ENCODE assay signal across 22 cellular contexts in the genomic region with DNA sequence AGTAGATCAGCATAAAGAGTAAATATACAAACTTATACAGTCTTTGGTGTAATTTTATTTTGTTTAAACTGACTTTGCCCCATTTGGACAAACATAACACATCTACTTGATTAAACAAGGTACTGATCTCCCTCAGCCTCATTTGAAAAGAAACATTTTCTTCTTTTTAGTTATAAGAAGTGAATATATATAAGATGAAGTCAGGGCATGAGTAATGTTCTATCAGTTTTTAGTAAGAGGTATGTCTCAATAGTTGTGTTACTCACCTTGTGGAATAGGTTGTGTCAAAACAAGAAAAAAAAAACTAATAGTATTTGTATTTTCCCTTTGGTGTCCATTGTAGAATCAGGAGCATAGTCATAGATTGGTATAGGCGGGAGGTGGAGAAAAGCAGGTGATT.
A peak's percentile ranks its signal among the peaks of the same experiment; 100 is the strongest.
DNase-seq lines count a peak whose midpoint lies in the region; ATAC-seq, FAIRE-seq and TF ChIP-seq lines count a peak whose summit lies in the region.
"Had no signal": no experiment of that assay in that cellular context is flagged by ENCODE, and none has a peak within 500 bp of the region (broad histone marks: within the 10 kb centered on the region; RNA-seq: fewer than 3 reads in every experiment).

No MANE protein-coding gene starts in this region.

- H3K9ac ChIP-seq in IMR-90 (ENCODE audit: low read depth, low read length) (no peak overlapping the region), keratinocyte (ENCODE audit: control insufficient read depth, extremely low read depth, insufficient read depth, low read length) (no peak overlapping the region), MM.1S (ENCODE audit: low read length) (no peak overlapping the region)

- no peak overlapping the region for H3K14ac ChIP-seq in IMR-90 (replicated peaks; ENCODE audit: low read depth, low read length)

- CTCF ChIA-PET in IMR-90 (lab: Yijun Ruan, JAX), result no interaction called here

- ATAC-seq in IMR-90 (ENCODE audit: low read depth) (no peak), HG02981 (IDR thresholded peaks at IDR 0.05; ENCODE audit: unreplicated experiment) (no peak), body of pancreas (no peak)

- H2AK9ac ChIP-seq in IMR-90 (replicated peaks; ENCODE audit: low read depth, low read length, poor library complexity), result no peak overlapping the region

- H4K20me1 ChIP-seq in IMR-90 (ENCODE audit: insufficient read depth, low read length) (no peaks in the 10 kb centered on the region), keratinocyte (ENCODE audit: control insufficient read depth, extremely low read depth, insufficient read depth, low read length) (no peaks in the 10 kb centered on the region), MM.1S (ENCODE audit: insufficient read depth, low read length) (no peaks in the 10 kb centered on the region)

- no peak overlapping the region for H2BK20ac ChIP-seq in IMR-90 (ENCODE audit: low read depth, low read length)

- intact Hi-C loops in IMR-90 (cut with micrococcal nuclease) (no loop called here), body of pancreas (cut with DNase I) (no loop called here)

- no peaks in the 10 kb centered on the region for H3F3A ChIP-seq in MM.1S (ENCODE audit: insufficient read depth, low read length)

- H3K9me2 ChIP-seq in MM.1S (replicated peaks; ENCODE audit: insufficient read depth, low read length), result no peaks in the 10 kb centered on the region

- no peak overlapping the region for H4K8ac ChIP-seq in IMR-90 (ENCODE audit: low read depth in 2 of 2, low read length in 2 of 2)

- H3K79me2 ChIP-seq in keratinocyte (ENCODE audit: control insufficient read depth, insufficient read depth, low read length) (no peaks in the 10 kb centered on the region), MM.1S (ENCODE audit: low read length) (no peaks in the 10 kb centered on the region)

- H3K9me1 ChIP-seq in IMR-90 (ENCODE audit: insufficient read depth, low read length) (no peaks in the 10 kb centered on the region), keratinocyte (ENCODE audit: control insufficient read depth, extremely low read depth, insufficient read depth, low read length) (no peaks in the 10 kb centered on the region)

- peak; percentile 50 for DNase-seq in ELR (ENCODE audit: low read depth)
- DNase-seq in IMR-90, result peak; percentile 18
- DNase-seq in bronchial epithelial cell (ENCODE audit: low read depth), result peak; percentile 81
- no peak for DNase-seq in keratinocyte (ENCODE audit: low read depth, low spot score)
- DNase-seq in H7, result no peak
- DNase-seq in MM.1S, result no peak
- no peak for DNase-seq in body of pancreas
- DNase-seq: AML-193, HFFc6, KBM-7, MV-4-11, NCI-H1694 treated with DMSO at 0.1 percent for 48 hours, NCI-H510A, NCI-H774, OCI-M1, RPMI8226 had no signal

- H3K4me2 ChIP-seq in IMR-90 (ENCODE audit: low read depth, low read length), result no peak overlapping the region
- H3K4me2 ChIP-seq in keratinocyte (ENCODE audit: control insufficient read depth, extremely low read depth, insufficient read depth, low read depth, low read length), result no peak overlapping the region
- no peak overlapping the region for H3K4me2 ChIP-seq in MM.1S (ENCODE audit: low read depth, low read length)

- no peaks in the 10 kb centered on the region; the same call in 1 of the 2 replicates for H3K4me1 ChIP-seq in IMR-90 (ENCODE audit: control insufficient read depth, insufficient read depth, low read length)
- H3K4me1 ChIP-seq in keratinocyte (ENCODE audit: control insufficient read depth, extremely low read depth, insufficient read depth, low read length), result peaks cover 3% of the 10 kb centered on the region
- no peaks in the 10 kb centered on the region for H3K4me1 ChIP-seq in MM.1S (ENCODE audit: low read length)
- no peaks in the 10 kb centered on the region for H3K4me1 ChIP-seq in body of pancreas

- no peaks in the 10 kb centered on the region for H3K27me3 ChIP-seq in IMR-90 (ENCODE audit: control insufficient read depth, insufficient read depth, low read length)
- no peaks in the 10 kb centered on the region for H3K27me3 ChIP-seq in bronchial epithelial cell (ENCODE audit: control insufficient read depth, insufficient read depth, low read length)
- H3K27me3 ChIP-seq in keratinocyte (ENCODE audit: control insufficient read depth, extremely low read depth, insufficient read depth, low read length), result no peaks in the 10 kb centered on the region
- no peaks in the 10 kb centered on the region for H3K27me3 ChIP-seq in H7 (ENCODE audit: control insufficient read depth, insufficient read depth, low read length)
- H3K27me3 ChIP-seq in MM.1S (replicated peaks; ENCODE audit: insufficient read depth, low read length), result no peaks in the 10 kb centered on the region
- no peaks in the 10 kb centered on the region for H3K27me3 ChIP-seq in body of pancreas

- H3K27ac ChIP-seq in IMR-90 (ENCODE audit: insufficient read depth, low read length) (no peak overlapping the region), keratinocyte (ENCODE audit: control insufficient read depth, insufficient read depth, low read length) (peak overlapping the region; percentile 23), MM.1S (ENCODE audit: low read length) (no peak overlapping the region), body of pancreas (no peak overlapping the region)
- H3K27ac ChIP-seq: C4-2B had no signal

- POLR2A ChIA-PET in IMR-90 (lab: Charles Lee; ENCODE audit: unreplicated experiment), result no interaction called here

- H2BK5ac ChIP-seq in IMR-90 (ENCODE audit: low read depth, low read length, poor library complexity, severe bottlenecking), result no peak overlapping the region

- no peak for TF ChIP-seq RAD21 in IMR-90 (IDR thresholded peaks at IDR 0.05; ENCODE audit: low read length)

- no peaks in the 10 kb centered on the region for H3K9me3 ChIP-seq in IMR-90 (ENCODE audit: control insufficient read depth, insufficient read depth, low read length)
- no peaks in the 10 kb centered on the region for H3K9me3 ChIP-seq in keratinocyte (ENCODE audit: control insufficient read depth, low read depth, low read length)
- H3K9me3 ChIP-seq in MM.1S (replicated peaks; ENCODE audit: insufficient read depth, low read length), result no peaks in the 10 kb centered on the region
- H3K9me3 ChIP-seq in body of pancreas, result no peaks in the 10 kb centered on the region

- dilution Hi-C loops in IMR-90 (cut with HindIII; ENCODE audit: low sequenced_read_pairs, unreplicated experiment) (no loop called here), keratinocyte (cut with MboI; ENCODE audit: extremely low pct_ligation_motif_present, low sequenced_read_pairs) (no loop called here)

- TF ChIP-seq POLR2A in IMR-90 (IDR thresholded peaks at IDR 0.05; ENCODE audit: low read depth, low read length) (no peak), body of pancreas (IDR thresholded peaks at IDR 0.05) (no peak)

- BruUV-seq in IMR-90 (replicated peaks; lab: Mats Ljungman, UMichigan), result no TSS peak

- WGBS in IMR-90 (ENCODE audit: extremely low coverage in 2 of 2, insufficient read length in 1 of 2), 2 experiments, result no CpG with 5 or more reads among the region's 1 CpG
- 100% methylated on average over 1 of the region's 1 CpG for WGBS in body of pancreas, 2 donors

- H2AFZ ChIP-seq in IMR-90 (replicated peaks; ENCODE audit: low read length, poor library complexity) (no peak overlapping the region), keratinocyte (ENCODE audit: control insufficient read depth, low read length) (no peak overlapping the region), MM.1S (ENCODE audit: low read length) (no peak overlapping the region)

- H4K91ac ChIP-seq in IMR-90 (ENCODE audit: insufficient read depth, low read depth, low read length), result no peak overlapping the region

- H2BK15ac ChIP-seq in IMR-90 (ENCODE audit: low read depth, low read length), result no peak overlapping the region

- H3K23ac ChIP-seq in IMR-90 (ENCODE audit: low read depth, low read length), result no peak overlapping the region

- no peak overlapping the region for H3K4ac ChIP-seq in IMR-90 (ENCODE audit: low read depth, low read length)

- in situ Hi-C loops in IMR-90 (cut with MboI; ENCODE audit: low sequenced_read_pairs), result no loop called here

- no peak overlapping the region for H2AK5ac ChIP-seq in IMR-90 (ENCODE audit: low read depth, low read length)

- no peak overlapping the region for H4K5ac ChIP-seq in IMR-90 (ENCODE audit: low read depth, low read length)

- H3K36me3 ChIP-seq in IMR-90 (ENCODE audit: control insufficient read depth, insufficient read depth, low read length) (no peaks in the 10 kb centered on the region), bronchial epithelial cell (ENCODE audit: control insufficient read depth, insufficient read depth, low read length) (no peaks in the 10 kb centered on the region), keratinocyte (ENCODE audit: control insufficient read depth in 2 of 2, extremely low read depth in 1 of 2, insufficient read depth in 2 of 2, low read length in 2 of 2) (no peaks in the 10 kb centered on the region), H7 (replicated peaks; ENCODE audit: control insufficient read depth, insufficient read depth, low read length) (no peaks in the 10 kb centered on the region), MM.1S (replicated peaks; ENCODE audit: insufficient read depth, low read length) (no peaks in the 10 kb centered on the region), body of pancreas (replicated peaks in 1 of 2; ENCODE audit: insufficient read depth in 1 of 2, low read depth in 2 of 2) (no peaks in the 10 kb centered on the region)

- no peak overlapping the region for H2BK120ac ChIP-seq in IMR-90 (ENCODE audit: low read depth, low read length)

- TF ChIP-seq CTCF in IMR-90 (conservative IDR thresholded peaks at IDR 0.05; ENCODE audit: low read depth, low read length), result no peak
- TF ChIP-seq CTCF in bronchial epithelial cell (IDR thresholded peaks at IDR 0.05; ENCODE audit: insufficient read depth, low read length, severe bottlenecking), result no peak
- TF ChIP-seq CTCF in keratinocyte (optimal IDR thresholded peaks at IDR 0.05 in 1 of 3, IDR thresholded peaks at IDR 0.05 in 1 of 3, conservative IDR thresholded peaks at IDR 0.05 in 1 of 3; ENCODE audit: extremely low read depth in 1 of 3, insufficient read depth in 2 of 3, low read length in 3 of 3), result no peak
- no peak for TF ChIP-seq CTCF in MM.1S (IDR thresholded peaks at IDR 0.05; ENCODE audit: low read length)
- no peak for TF ChIP-seq CTCF in body of pancreas (IDR thresholded peaks at IDR 0.05)

- FAIRE-seq in bronchial epithelial cell (lab: Jason Lieb, UNC) (no peak), keratinocyte (lab: Jason Lieb, UNC) (no peak)
- FAIRE-seq: D721Med, GM12892, GM18507, H1 had no signal

- no peak overlapping the region for H3K18ac ChIP-seq in IMR-90 (ENCODE audit: low read depth, low read length)

- H3K4me3 ChIP-seq in IMR-90 (ENCODE audit: insufficient read depth, low read depth, low read length), result no peak overlapping the region
- no peak overlapping the region for H3K4me3 ChIP-seq in bronchial epithelial cell (ENCODE audit: low read depth, low read length)
- no peak overlapping the region for H3K4me3 ChIP-seq in keratinocyte (ENCODE audit: control insufficient read depth in 2 of 3, extremely low read depth in 1 of 3, insufficient read depth in 2 of 3, low read depth in 1 of 3, low read length in 3 of 3)
- H3K4me3 ChIP-seq in H7 (ENCODE audit: insufficient read depth, low read depth, low read length), result no peak overlapping the region
- no peak overlapping the region for H3K4me3 ChIP-seq in MM.1S (ENCODE audit: low read length)
- H3K4me3 ChIP-seq in body of pancreas, result no peak overlapping the region

- H3K79me1 ChIP-seq in IMR-90 (ENCODE audit: low read depth in 1 of 2, low read length in 2 of 2), result no peaks in the 10 kb centered on the region; a peak in 1 of 4 replicates

- no peak overlapping the region for H3K56ac ChIP-seq in IMR-90 (ENCODE audit: extremely low read depth, insufficient read depth, low read length)

Comparison
In these comparisons a context has a peak if more than half of its experiments do, and no peak if none do; other contexts are left out.
1. DNase-seq: peak in ELR (single experiment), IMR-90 (single experiment) and bronchial epithelial cell (single experiment); none in keratinocyte (single experiment), H7 (single experiment), MM.1S (single experiment) and body of pancreas (0 of 4).